1 cellular context compared by ENCODE assay signal in genomic region chr11:128697645-128698174, GRCh38.
TF ChIP-seq lines count a peak whose summit lies in the region.

No MANE protein-coding gene starts in this region.

TF ChIP-seq in GM12878, 131 proteins besides CTCF, POLR2A, EP300 and RAD21:
- TF ChIP-seq SKIL (IDR thresholded peaks at IDR 0.05; ENCODE audit: low read depth, poor library complexity, severe bottlenecking) (no peak), POU2F2 (IDR thresholded peaks at IDR 0.05; ENCODE audit: borderline replicate concordance, low read depth, low read length) (no peak), BCLAF1 (IDR thresholded peaks at IDR 0.05) (no peak), E4F1 (IDR thresholded peaks at IDR 0.05; ENCODE audit: borderline replicate concordance, partially characterized antibody) (no peak), BMI1 (IDR thresholded peaks at IDR 0.05; ENCODE audit: borderline replicate concordance) (no peak), BCL3 (IDR thresholded peaks at IDR 0.05; ENCODE audit: borderline replicate concordance, insufficient read depth, low read depth, low read length, poor library complexity, severe bottlenecking) (no peak), SIN3A (IDR thresholded peaks at IDR 0.05; ENCODE audit: low read depth, low read length) (no peak)
